Comparison of ENCODE assay signal across 9 cellular contexts in genomic region chr17:64216030-64216384, GRCh38. TPM values are rescaled to one million over a fixed set of nuclear protein-coding genes. Genes with fewer than 3 reads are reported as not detected.
DNase-seq lines count a peak whose midpoint lies in the region; ATAC-seq and TF ChIP-seq lines count a peak whose summit lies in the region.
"Had no signal": no experiment of that assay in that cellular context is flagged by ENCODE, and none has a peak within 500 bp of the region (broad histone marks: within the 10 kb centered on the region; RNA-seq: fewer than 3 reads in every experiment).

No MANE protein-coding gene starts in this region.

- no peak for TF ChIP-seq POLR2A in body of pancreas (IDR thresholded peaks at IDR 0.05)
- no peak for TF ChIP-seq POLR2A in sigmoid colon (IDR thresholded peaks at IDR 0.05)

- H3K36me3 ChIP-seq in body of pancreas (replicated peaks in 1 of 2; ENCODE audit: insufficient read depth in 1 of 2, low read depth in 2 of 2) = peaks cover 0 to 6% of the 10 kb centered on the region in 2 donors
- H3K36me3 ChIP-seq in sigmoid colon = peaks cover 0 to 9% (median 5%) of the 10 kb centered on the region in 4 donors

- peaks cover 50% of the 10 kb centered on the region for H3K4me1 ChIP-seq in body of pancreas
- peaks cover 32% of the 10 kb centered on the region for H3K4me1 ChIP-seq in right cardiac atrium (ENCODE audit: control insufficient read depth, insufficient read depth, low read length)
- peaks cover 0 to 65% (median 60%) of the 10 kb centered on the region in 4 donors for H3K4me1 ChIP-seq in sigmoid colon

- H3K27me3 ChIP-seq in body of pancreas (no peaks in the 10 kb centered on the region), right cardiac atrium (ENCODE audit: control insufficient read depth, insufficient read depth) (no peaks in the 10 kb centered on the region), sigmoid colon (no peaks in the 10 kb centered on the region)
- H3K27me3 ChIP-seq: neutrophil had no signal

- intact Hi-C loops in body of pancreas (cut with DNase I) (no loop called here), right cardiac atrium (cut with DNase I) (no loop called here), sigmoid colon (cut with DNase I) (no loop called here)

- no peak for TF ChIP-seq EP300 in sigmoid colon (IDR thresholded peaks at IDR 0.05)

- peak; percentile 89 for DNase-seq in EH (ENCODE audit: low read depth)
- DNase-seq in body of pancreas = no peak
- no peak for DNase-seq in right cardiac atrium
- DNase-seq in sigmoid colon = no peak
- no peak for DNase-seq in GM10248 (ENCODE audit: extremely low spot score)
- DNase-seq in NCI-H2107 (lab: John Stamatoyannopoulos, UW) = no peak
- DNase-seq in NCI-H2227 treated with DMSO at 0.1 percent for 48 hours (lab: John Stamatoyannopoulos, UW) = no peak

- POLR2A ChIA-PET in GM10248 (lab: Yijun Ruan, JAX) = interaction anchor here (1.2 kb wide), 1 partner anchor 71 kb away, joined by 4 read pairs; no protein-coding TSS in a partner anchor

- no peak for ATAC-seq in body of pancreas
- ATAC-seq in right cardiac atrium = peak in 1 of 2 donors; percentile 48
- no peak for ATAC-seq in GM19452 (IDR thresholded peaks at IDR 0.05; ENCODE audit: unreplicated experiment)

- TF ChIP-seq CTCF in body of pancreas (IDR thresholded peaks at IDR 0.05) = no peak
- no peak for TF ChIP-seq CTCF in sigmoid colon (IDR thresholded peaks at IDR 0.05)
- no peak for TF ChIP-seq CTCF in GM10248 (IDR thresholded peaks at IDR 0.05; ENCODE audit: control extremely low read depth, extremely low read depth, low read depth, missing control alignments)

- H3K4me3 ChIP-seq in body of pancreas (no peak overlapping the region), right cardiac atrium (ENCODE audit: low read length) (no peak overlapping the region), sigmoid colon (no peak overlapping the region)

- CTCF ChIA-PET in GM10248 (lab: Yijun Ruan, JAX) = interaction anchor here (1.0 to 4.7 kb wide), 5 partner anchors 10 to 82 kb away, joined by 3 to 28 read pairs (median 3); no protein-coding TSS in a partner anchor

- H3K27ac ChIP-seq in body of pancreas = peak overlapping the region; percentile 1 to 74 (median 69)
- H3K27ac ChIP-seq in right cardiac atrium (ENCODE audit: low read length) = peak overlapping the region; percentile 13
- H3K27ac ChIP-seq in sigmoid colon = peak overlapping the region in 3 of 4 donors; percentile 58 to 76 (median 64)
- H3K27ac ChIP-seq: neutrophil had no signal

- 30 to 33% methylated on average over 2 of the region's 2 CpGs for WGBS in body of pancreas, 2 donors
- WGBS in right cardiac atrium = 21% methylated on average over 2 of the region's 2 CpGs
- WGBS in sigmoid colon, 2 donors = 45 to 69% methylated on average over 2 of the region's 2 CpGs

- no peaks in the 10 kb centered on the region for H3K9me3 ChIP-seq in body of pancreas
- H3K9me3 ChIP-seq in right cardiac atrium (ENCODE audit: control insufficient read depth, low read length) = no peaks in the 10 kb centered on the region
- H3K9me3 ChIP-seq in sigmoid colon = no peaks in the 10 kb centered on the region
- H3K9me3 ChIP-seq: neutrophil had no signal

RNA-seq across cellular contexts. Expression of gene TEX2, which starts 47.1 kb away (rescaled TPM):
- total RNA-seq in body of pancreas (10 to 100 TPM; 36.1 to 82.1 TPM), right cardiac atrium (10 to 100 TPM; 42.6 to 56.8 (median 46.6) TPM), sigmoid colon (10 to 100 TPM; 39.3 to 50.7 (median 42.5) TPM)
- polyA plus RNA-seq in right cardiac atrium (21.4 TPM), sigmoid colon (10 to 100 TPM in 1 of 3 donors, 1 to 10 TPM in 2; 4.6 to 14.5 (median 7.8) TPM)

Comparison
In these comparisons a context has a peak if more than half of its experiments do, and no peak if none do; other contexts are left out.
1. H3K27ac ChIP-seq: peak in every context shown above with its lines; median percentile 69 in body of pancreas; 64 in sigmoid colon; 13 in right cardiac atrium.